ENCODE assay signal across 15 cellular contexts in the genomic region with DNA sequence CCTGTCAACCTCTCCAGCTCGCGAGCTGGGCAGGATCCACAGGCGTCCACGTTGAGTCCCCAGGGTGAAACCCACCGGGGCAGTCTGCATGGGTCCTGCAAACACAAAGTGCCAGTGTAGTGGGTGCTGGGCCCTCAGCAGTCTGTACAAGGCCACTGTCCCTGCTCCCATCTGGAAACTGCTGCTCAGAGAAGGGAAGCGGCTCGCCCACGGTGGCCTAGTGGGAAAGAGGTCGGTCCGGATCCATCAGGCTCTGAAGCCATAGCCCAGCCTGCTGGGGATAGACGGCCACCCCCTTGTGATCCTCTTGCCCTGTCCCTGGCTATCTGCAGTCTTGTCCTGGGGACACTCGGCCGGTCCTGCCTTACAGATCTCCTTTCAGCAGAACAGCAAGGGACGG. TPM values are rescaled to one million over a fixed set of nuclear protein-coding genes. Genes with fewer than 3 reads are reported as not detected.
DNase-seq lines count a peak whose midpoint lies in the region; ATAC-seq, FAIRE-seq and TF ChIP-seq lines count a peak whose summit lies in the region.
"Had no signal": no experiment of that assay in that cellular context is flagged by ENCODE, and none has a peak within 500 bp of the region (broad histone marks: within the 10 kb centered on the region; RNA-seq: fewer than 3 reads in every experiment).

No MANE protein-coding gene starts in this region.

- H4K91ac ChIP-seq in H1 (replicated peaks; ENCODE audit: insufficient read length, low read length), result no peak overlapping the region

- H2BK120ac ChIP-seq in H1 (replicated peaks; ENCODE audit: low read depth, low read length), result no peak overlapping the region

- no peak overlapping the region for H3K23ac ChIP-seq in H1 (ENCODE audit: insufficient read length)

- H3K36me3 Mint-ChIP-seq in HFFc6 (ENCODE audit: low read depth) (no peaks in the 10 kb centered on the region), T-cell (no peaks in the 10 kb centered on the region)
- no peaks in the 10 kb centered on the region for H3K36me3 Mint-ChIP-seq in stimulated activated memory B cell treated with anti-CD40 and anti-IgM and Interleukin-4, amounts not matched to agents 10 μg/mL and 1 μg/mL and 100 μg/mL, for 72 hours

- no peak overlapping the region for H3K27ac ChIP-seq in H1 (ENCODE audit: low read depth, low read length)
- H3K27ac ChIP-seq: foreskin keratinocyte had no signal

- no peak overlapping the region for H3K4ac ChIP-seq in H1 (replicated peaks; ENCODE audit: insufficient read length, low read depth, low read length)

- no peaks in the 10 kb centered on the region for H3K79me2 ChIP-seq in H1 (ENCODE audit: control insufficient read depth in 1 of 2, insufficient read depth in 2 of 2, low read length in 2 of 2)

- H2BK5ac ChIP-seq in H1 (ENCODE audit: low read depth, low read length), result no peak overlapping the region

- no peak overlapping the region for H3K14ac ChIP-seq in H1 (ENCODE audit: insufficient read length)

- WGBS in H1 (ENCODE audit: extremely low coverage in 1 of 2, insufficient coverage in 1 of 2, insufficient read length in 1 of 2, insufficient replicate concordance in 2 of 2, low coverage in 1 of 2, low lambda C conversion rate in 2 of 2, missing lambda C conversion rate in 1 of 2), 2 experiments, result 91% methylated on average over 12 of the region's 14 CpGs; no CpG with 5 or more reads in 1 of the 2 experiments

- H3K23me2 ChIP-seq in H1 (ENCODE audit: low read depth, low read length), result peaks cover 12% of the 10 kb centered on the region; the same call in 1 of the 2 replicates

- peaks cover 0 to 2% of the 10 kb centered on the region in 2 experiments for H4K20me1 ChIP-seq in H1 (replicated peaks in 1 of 2; ENCODE audit: control insufficient read depth in 1 of 2, insufficient read depth in 2 of 2, low read length in 2 of 2)

- CTCF ChIA-PET in H1 (lab: Charles Lee; ENCODE audit: partially characterized antibody), result interaction anchor here (0.8 to 3.2 kb wide), 7 partner anchors 12 to 88 kb away, joined by 3 to 16 read pairs (median 4); no protein-coding TSS in a partner anchor
- CTCF ChIA-PET in T-cell (lab: Charles Lee), result no interaction called here

- H3K4me1 ChIP-seq in H1 (replicated peaks in 1 of 4; ENCODE audit: control insufficient read depth in 3 of 4, insufficient read depth in 4 of 4, low read length in 3 of 4), result peaks cover 0 to 20% (median 6%) of the 10 kb centered on the region in 4 experiments; a peak in 6 of 7 replicates
- H3K4me1 ChIP-seq: foreskin keratinocyte had no signal

- H3K4me1 Mint-ChIP-seq in HFFc6 (ENCODE audit: low read depth), result peaks cover 26% of the 10 kb centered on the region
- peaks cover 61% of the 10 kb centered on the region for H3K4me1 Mint-ChIP-seq in stimulated activated memory B cell treated with anti-CD40 and anti-IgM and Interleukin-4, amounts not matched to agents 10 μg/mL and 1 μg/mL and 100 μg/mL, for 72 hours
- peaks cover 0 to 11% (median 7%) of the 10 kb centered on the region in 3 donors for H3K4me1 Mint-ChIP-seq in T-cell

- H3K9me3 Mint-ChIP-seq in HFFc6 (no peaks in the 10 kb centered on the region), T-cell (no peaks in the 10 kb centered on the region)
- no peaks in the 10 kb centered on the region for H3K9me3 Mint-ChIP-seq in stimulated activated memory B cell treated with anti-CD40 and anti-IgM and Interleukin-4, amounts not matched to agents 10 μg/mL and 1 μg/mL and 100 μg/mL, for 72 hours
- H3K9me3 Mint-ChIP-seq: activated CD4-positive, alpha-beta T cell treated with anti-CD3 and anti-CD28 coated beads, Interleukin-2, amount 10 ng/mL, durations not matched to agents 7 days and 5 days had no signal

- H3K79me1 ChIP-seq in H1 (ENCODE audit: low read depth, low read length), result no peaks in the 10 kb centered on the region

- H2BK15ac ChIP-seq in H1 (ENCODE audit: low read length), result no peak overlapping the region

- no peaks in the 10 kb centered on the region for H3K9me3 ChIP-seq in H1 (ENCODE audit: insufficient read depth in 2 of 2, low read depth in 1 of 2, low read length in 1 of 2)
- H3K9me3 ChIP-seq: tibial nerve had no signal

- no peak for TF ChIP-seq EP300 in H1 (IDR thresholded peaks at IDR 0.05; ENCODE audit: borderline replicate concordance in 1 of 2, low read depth in 2 of 2, low read length in 2 of 2)

- ATAC-seq in stimulated activated memory B cell treated with anti-CD40 and anti-IgM and Interleukin-4, amounts not matched to agents 10 μg/mL and 1 μg/mL and 100 μg/mL, for 72 hours, result no peak
- ATAC-seq in HG03457 (IDR thresholded peaks at IDR 0.05; ENCODE audit: unreplicated experiment) (no peak), T-cell (replicated peaks in 1 of 4) (no peak)
- ATAC-seq: left lobe of liver had no signal

- DNase-seq in HFFc6, result no peak
- DNase-seq in H1 (ENCODE audit: low read depth in 1 of 2, low spot score in 2 of 2), result no peak
- no peak for DNase-seq in COLO668 (lab: John Stamatoyannopoulos, UW; ENCODE audit: unreplicated experiment)
- no peak for DNase-seq in T-cell
- DNase-seq: activated CD4-positive, alpha-beta T cell treated with anti-CD3 and anti-CD28 coated beads, Interleukin-2, amount 10 ng/mL, durations not matched to agents 7 days and 5 days; activated naive CD4-positive, alpha-beta T cell; foreskin keratinocyte; NCI-H1417 treated with DMSO at 0.1 percent for 48 hours; NCI-H82 had no signal

- no peak overlapping the region for H2AK5ac ChIP-seq in H1 (ENCODE audit: low read depth, low read length)

- FAIRE-seq in H1 (lab: Jason Lieb, UNC), result no peak
- FAIRE-seq: D721Med, TTC549 had no signal

- H3K4me3 ChIP-seq in H1 (ENCODE audit: extremely low read depth in 1 of 4, insufficient read depth in 2 of 4, low read depth in 3 of 4, low read length in 4 of 4), result no peak overlapping the region
- H3K4me3 ChIP-seq: tibial nerve had no signal

- no peak overlapping the region for H3K56ac ChIP-seq in H1 (replicated peaks; ENCODE audit: insufficient read length, low read depth, low read length)

- H2BK20ac ChIP-seq in H1 (ENCODE audit: low read length), result no peak overlapping the region

- H3K9ac ChIP-seq in H1 (replicated peaks in 1 of 4; ENCODE audit: extremely low read depth in 1 of 4, low read depth in 3 of 4, low read length in 3 of 4), result no peak overlapping the region

- no peak overlapping the region for H3K4me2 ChIP-seq in H1 (ENCODE audit: insufficient read depth in 1 of 2, low read depth in 2 of 2, low read length in 2 of 2)

- no peak for TF ChIP-seq POLR2A in H1 (IDR thresholded peaks at IDR 0.05; ENCODE audit: control extremely low read depth in 1 of 2, low read depth in 2 of 2, low read length in 2 of 2)

- peaks cover 0 to 7% (median 3%) of the 10 kb centered on the region in 4 experiments; a peak in 4 of 7 replicates for H3K27me3 ChIP-seq in H1 (replicated peaks in 1 of 4; ENCODE audit: control insufficient read depth in 3 of 4, extremely low read depth in 1 of 4, insufficient read depth in 3 of 4, low read length in 3 of 4)

- no peak overlapping the region for H3K18ac ChIP-seq in H1 (ENCODE audit: extremely low read depth, low read length)

- H4K5ac ChIP-seq in H1 (ENCODE audit: insufficient read length, low read depth, low read length), result no peak overlapping the region

- TF ChIP-seq CTCF in HFFc6 (IDR thresholded peaks at IDR 0.05) (no peak), H1 (IDR thresholded peaks at IDR 0.05; ENCODE audit: control extremely low read depth in 1 of 3, insufficient read depth in 1 of 3, low read depth in 1 of 3, low read length in 3 of 3) (no peak)

- no peaks in the 10 kb centered on the region for H3K36me3 ChIP-seq in H1 (ENCODE audit: control insufficient read depth in 2 of 4, insufficient read depth in 4 of 4, low read length in 3 of 4)
- H3K36me3 ChIP-seq: tibial nerve had no signal

- peak overlapping the region; percentile 79; the same call in 1 of the 2 replicates for H4K8ac ChIP-seq in H1 (ENCODE audit: extremely low read depth, insufficient read depth, low read length)

- POLR2A ChIA-PET in H1 (lab: Charles Lee; ENCODE audit: partially characterized antibody), result interaction anchor here (0.7 to 2.0 kb wide), 7 partner anchors 9 to 247 kb away, joined by 3 to 6 read pairs (median 3); a partner anchor contains a TSS
- POLR2A ChIA-PET in T-cell (lab: Charles Lee), result no interaction called here

- H2BK12ac ChIP-seq in H1 (ENCODE audit: low read depth, low read length), result no peak overlapping the region

- H3K27me3 Mint-ChIP-seq in HFFc6 (ENCODE audit: insufficient read depth) (peaks cover 4% of the 10 kb centered on the region), T-cell (peaks cover 18 to 52% of the 10 kb centered on the region in 2 donors)
- no peaks in the 10 kb centered on the region for H3K27me3 Mint-ChIP-seq in stimulated activated memory B cell treated with anti-CD40 and anti-IgM and Interleukin-4, amounts not matched to agents 10 μg/mL and 1 μg/mL and 100 μg/mL, for 72 hours

- TF ChIP-seq RAD21 in H1 (IDR thresholded peaks at IDR 0.05 in 1 of 2, conservative IDR thresholded peaks at IDR 0.05 in 1 of 2; ENCODE audit: low read depth in 2 of 2, low read length in 2 of 2), result no peak

- no peak overlapping the region for H2AFZ ChIP-seq in H1 (ENCODE audit: low read length)

- H3K4me3 Mint-ChIP-seq in HFFc6 (no peak overlapping the region), T-cell (no peak overlapping the region)
- no peak overlapping the region for H3K4me3 Mint-ChIP-seq in stimulated activated memory B cell treated with anti-CD40 and anti-IgM and Interleukin-4, amounts not matched to agents 10 μg/mL and 1 μg/mL and 100 μg/mL, for 72 hours
- H3K4me3 Mint-ChIP-seq: activated CD4-positive, alpha-beta T cell treated with anti-CD3 and anti-CD28 coated beads, Interleukin-2, amount 10 ng/mL, durations not matched to agents 7 days and 5 days had no signal

- peak overlapping the region; percentile 81 for H3K27ac Mint-ChIP-seq in HFFc6
- H3K27ac Mint-ChIP-seq in stimulated activated memory B cell treated with anti-CD40 and anti-IgM and Interleukin-4, amounts not matched to agents 10 μg/mL and 1 μg/mL and 100 μg/mL, for 72 hours, result peak overlapping the region; percentile 8
- H3K27ac Mint-ChIP-seq in T-cell, result no peak overlapping the region
- H3K27ac Mint-ChIP-seq: activated CD4-positive, alpha-beta T cell treated with anti-CD3 and anti-CD28 coated beads, Interleukin-2, amount 10 ng/mL, durations not matched to agents 7 days and 5 days had no signal

RNA-seq across cellular contexts. Expression of a gene that starts 2.6 kb away (rescaled TPM):
- 10 to 100 TPM; 10.6 to 21.6 (median 12.7) TPM for total RNA-seq in HFFc6 (2021; fragmentation: NEBNext Ultra II Directional; extraction: Animal tissue kit (Norgen Biotek cat#: 25700))
- 21.3 and 22.3 TPM in 2 replicates for total RNA-seq in H1 (2021; fragmentation: NEBNext Ultra II Directional; extraction: Animal tissue kit (Norgen Biotek cat#: 25700))
- 20.2 and 20.8 TPM in 2 replicates for polyA plus RNA-seq in H1 (2011; rRNA removed)
- 21.4 TPM for polyA plus RNA-seq in H1 (2011; cell fraction: cytosol; rRNA removed)
- polyA plus RNA-seq in H1 (2011; cell fraction: nucleus; rRNA removed), result 19.1 TPM
- 15.2 to 24.1 TPM (median 21.6 TPM) in 4 replicates for polyA plus RNA-seq in H1 (2012, experiment 1 of 2)
- 22.4 TPM for polyA plus RNA-seq in H1 (2012, experiment 2 of 2)
- polyA plus RNA-seq in H1 (2013, experiment 1 of 2), result 9.3 TPM
- 9.8 TPM for polyA plus RNA-seq in H1 (2013, experiment 2 of 2)
- polyA minus RNA-seq in H1 (2011; rRNA and poly(A)+ RNA removed), result 10.0 and 13.0 TPM in 2 replicates
- polyA minus RNA-seq in H1 (2011; cell fraction: cytosol; rRNA and poly(A)+ RNA removed), result 20.5 TPM
- polyA minus RNA-seq in H1 (2011; cell fraction: nucleus; rRNA and poly(A)+ RNA removed), result 7.2 TPM
- total RNA-seq in T-cell, result under 1 TPM; 0.53 to 0.70 (median 0.60) TPM
- total RNA-seq: activated CD4-positive, alpha-beta T cell treated with anti-CD3 and anti-CD28 coated beads, Interleukin-2, amount 10 ng/mL, durations not matched to agents 7 days and 5 days had no signal

RNA-seq across cellular contexts. Expression of a gene that starts 16.1 kb away (rescaled TPM):
- 10 to 100 TPM; 39.2 to 49.1 (median 42.5) TPM for total RNA-seq in HFFc6 (2021; fragmentation: NEBNext Ultra II Directional; extraction: Animal tissue kit (Norgen Biotek cat#: 25700))
- total RNA-seq in H1 (2021; fragmentation: NEBNext Ultra II Directional; extraction: Animal tissue kit (Norgen Biotek cat#: 25700)), result 33.0 and 35.8 TPM in 2 replicates
- polyA plus RNA-seq in H1 (2011; rRNA removed), result 52.9 and 78.1 TPM in 2 replicates
- polyA plus RNA-seq in H1 (2011; cell fraction: cytosol; rRNA removed), result 55.3 TPM
- polyA plus RNA-seq in H1 (2011; cell fraction: nucleus; rRNA removed), result 45.8 TPM
- 23.4 to 34.6 TPM (median 32.4 TPM) in 4 replicates for polyA plus RNA-seq in H1 (2012, experiment 1 of 2)
- 41.0 TPM for polyA plus RNA-seq in H1 (2012, experiment 2 of 2)
- polyA plus RNA-seq in H1 (2013, experiment 1 of 2), result 40.9 TPM
- polyA plus RNA-seq in H1 (2013, experiment 2 of 2), result 51.3 TPM
- 27.0 and 46.1 TPM in 2 replicates for polyA minus RNA-seq in H1 (2011; rRNA and poly(A)+ RNA removed)
- polyA minus RNA-seq in H1 (2011; cell fraction: cytosol; rRNA and poly(A)+ RNA removed), result 16.2 TPM
- 16.2 TPM for polyA minus RNA-seq in H1 (2011; cell fraction: nucleus; rRNA and poly(A)+ RNA removed)
- total RNA-seq in T-cell, result 10 to 100 TPM; 13.2 to 24.5 (median 19.6) TPM

RNA-seq across cellular contexts. Expression of a gene that starts 21.3 kb away (rescaled TPM):
- under 1 TPM in 5 of 6 experiments, not detected in 1; 0.09 to 0.29 (median 0.11) TPM for total RNA-seq in HFFc6 (2021; fragmentation: NEBNext Ultra II Directional; extraction: Animal tissue kit (Norgen Biotek cat#: 25700))
- 7.0 and 7.8 TPM in 2 replicates for total RNA-seq in H1 (2021; fragmentation: NEBNext Ultra II Directional; extraction: Animal tissue kit (Norgen Biotek cat#: 25700))
- 2.8 and 5.6 TPM in 2 replicates for polyA plus RNA-seq in H1 (2011; rRNA removed)
- 4.4 TPM for polyA plus RNA-seq in H1 (2011; cell fraction: cytosol; rRNA removed)
- polyA plus RNA-seq in H1 (2011; cell fraction: nucleus; rRNA removed), result 5.8 TPM
- polyA plus RNA-seq in H1 (2012, experiment 1 of 2), result 4.4 to 5.6 TPM (median 4.9 TPM) in 4 replicates
- polyA plus RNA-seq in H1 (2012, experiment 2 of 2), result 4.8 TPM
- polyA plus RNA-seq in H1 (2013, experiment 1 of 2), result 5.1 TPM
- 5.1 TPM for polyA plus RNA-seq in H1 (2013, experiment 2 of 2)
- 1.0 and 2.5 TPM in 2 replicates for polyA minus RNA-seq in H1 (2011; rRNA and poly(A)+ RNA removed)
- 2.9 TPM for polyA minus RNA-seq in H1 (2011; cell fraction: cytosol; rRNA and poly(A)+ RNA removed)
- polyA minus RNA-seq in H1 (2011; cell fraction: nucleus; rRNA and poly(A)+ RNA removed), result 2.0 TPM
- 1 to 10 TPM; 4.5 to 7.2 (median 5.7) TPM for total RNA-seq in T-cell

RNA-seq across cellular contexts. Expression of a gene that starts 59.3 kb away (rescaled TPM):
- 10 to 100 TPM; 60.7 to 68.1 (median 62.8) TPM for total RNA-seq in HFFc6 (2021; fragmentation: NEBNext Ultra II Directional; extraction: Animal tissue kit (Norgen Biotek cat#: 25700))
- 86.8 and 89.0 TPM in 2 replicates for total RNA-seq in H1 (2021; fragmentation: NEBNext Ultra II Directional; extraction: Animal tissue kit (Norgen Biotek cat#: 25700))
- polyA plus RNA-seq in H1 (2011; rRNA removed), result 130 and 201 TPM in 2 replicates
- polyA plus RNA-seq in H1 (2011; cell fraction: cytosol; rRNA removed), result 104 TPM
- polyA plus RNA-seq in H1 (2011; cell fraction: nucleus; rRNA removed), result 138 TPM
- polyA plus RNA-seq in H1 (2012, experiment 1 of 2), result 62.4 to 94.3 TPM (median 88.3 TPM) in 4 replicates
- 101 TPM for polyA plus RNA-seq in H1 (2012, experiment 2 of 2)
- 72.7 TPM for polyA plus RNA-seq in H1 (2013, experiment 1 of 2)
- polyA plus RNA-seq in H1 (2013, experiment 2 of 2), result 74.2 TPM
- 30.7 and 31.4 TPM in 2 replicates for polyA minus RNA-seq in H1 (2011; rRNA and poly(A)+ RNA removed)
- polyA minus RNA-seq in H1 (2011; cell fraction: cytosol; rRNA and poly(A)+ RNA removed), result 43.4 TPM
- polyA minus RNA-seq in H1 (2011; cell fraction: nucleus; rRNA and poly(A)+ RNA removed), result 31.2 TPM
- 10 to 100 TPM; 28.9 to 42.5 (median 36.7) TPM for total RNA-seq in T-cell

Comparison
In these comparisons a context has a peak if more than half of its experiments do, and no peak if none do; other contexts are left out.
1. H3K27ac Mint-ChIP-seq: peak in HFFc6 (single experiment) and stimulated activated memory B cell treated with anti-CD40 and anti-IgM and Interleukin-4, amounts not matched to agents 10 μg/mL and 1 μg/mL and 100 μg/mL, for 72 hours (single experiment); none in T-cell (0 of 2).
2. RNA of a gene that starts 2.6 kb away (total RNA-seq): 21.3 to 22.3 TPM in H1 and 10.6 to 21.6 TPM in HFFc6; 0.53 to 0.70 TPM in T-cell; every median in the first group is over 4 times any median in the second.